12 cellular contexts compared by ENCODE assay signal in genomic region chr1:65207317-65207716, GRCh38. TPM values are rescaled to one million over a fixed set of nuclear protein-coding genes. Genes with fewer than 3 reads are reported as not detected.
A peak's percentile ranks its signal among the peaks of the same experiment; 100 is the strongest.
DNase-seq lines count a peak whose midpoint lies in the region; ATAC-seq, FAIRE-seq and TF ChIP-seq lines count a peak whose summit lies in the region.
"Had no signal": no experiment of that assay in that cellular context is flagged by ENCODE, and none has a peak within 500 bp of the region (broad histone marks: within the 10 kb centered on the region; RNA-seq: fewer than 3 reads in every experiment).

No MANE protein-coding gene starts in this region.

- POLR2A ChIA-PET in WTC11 (lab: Charles Lee): no interaction called here

- CTCF ChIA-PET in WTC11 (lab: Charles Lee): interaction anchor here (0.7 to 2.3 kb wide), 3 partner anchors 11 to 186 kb away, joined by 3 to 11 read pairs (median 3); no protein-coding TSS in a partner anchor

- intact Hi-C loops in upper lobe of right lung (cut with DNase I): loop anchor here (10.0 kb wide), 1 partner anchor 133 kb away; no protein-coding TSS in a partner anchor

- no peak for FAIRE-seq in HTR-8/SVneo (lab: Jason Lieb, UNC)
- FAIRE-seq: colon had no signal

- H3K4me3 Mint-ChIP-seq in WTC11: no peak overlapping the region
- H3K4me3 Mint-ChIP-seq: activated T-cell treated with anti-CD3 and anti-CD28 coated beads, Interleukin-2, amount 50 U/mL, for 72 hours had no signal

- peaks cover 2% of the 10 kb centered on the region for H3K27me3 ChIP-seq in upper lobe of right lung
- H3K27me3 ChIP-seq: testis had no signal

- peak overlapping the region; percentile 79 for H3K27ac Mint-ChIP-seq in WTC11
- H3K27ac Mint-ChIP-seq: activated T-cell treated with anti-CD3 and anti-CD28 coated beads, Interleukin-2, amount 50 U/mL, for 72 hours had no signal

- ATAC-seq in GM18511 (IDR thresholded peaks at IDR 0.05; ENCODE audit: unreplicated experiment) (peak; percentile 66), GM21381 (IDR thresholded peaks at IDR 0.05; ENCODE audit: unreplicated experiment) (peak; percentile 49), HG03139 (IDR thresholded peaks at IDR 0.05; ENCODE audit: unreplicated experiment) (peak; percentile 73), WTC11 (no peak), upper lobe of right lung (no peak)
- ATAC-seq: activated T-cell treated with anti-CD3 and anti-CD28 coated beads, Interleukin-2, amount 50 U/mL, for 72 hours had no signal

- no peak overlapping the region for H3K27ac ChIP-seq in upper lobe of right lung
- H3K27ac ChIP-seq: testis had no signal

- no peaks in the 10 kb centered on the region for H3K9me3 Mint-ChIP-seq in WTC11
- H3K9me3 Mint-ChIP-seq: activated T-cell treated with anti-CD3 and anti-CD28 coated beads, Interleukin-2, amount 50 U/mL, for 72 hours had no signal

- H3K36me3 Mint-ChIP-seq in WTC11: peaks cover 12% of the 10 kb centered on the region

- H3K36me3 ChIP-seq in upper lobe of right lung: no peaks in the 10 kb centered on the region

- no peaks in the 10 kb centered on the region for H3K9me3 ChIP-seq in upper lobe of right lung
- H3K9me3 ChIP-seq: testis had no signal

- DNase-seq in WTC11 (ENCODE audit: low spot score) (no peak), HTR-8/SVneo (ENCODE audit: insufficient read length, low spot score) (no peak), mucosa of gallbladder (ENCODE audit: low spot score) (no peak), upper lobe of right lung (no peak)
- DNase-seq: activated T-cell treated with anti-CD3 and anti-CD28 coated beads, Interleukin-2, amount 50 U/mL, for 72 hours; hypothalamus; SW 1271; testis had no signal

- H3K27me3 Mint-ChIP-seq in WTC11 (ENCODE audit: low read depth): no peaks in the 10 kb centered on the region

- no peak for TF ChIP-seq CTCF in WTC11 (IDR thresholded peaks at IDR 0.05)
- TF ChIP-seq CTCF in upper lobe of right lung (IDR thresholded peaks at IDR 0.05): no peak

- no peaks in the 10 kb centered on the region for H3K4me1 ChIP-seq in upper lobe of right lung
- H3K4me1 ChIP-seq: testis had no signal

- H3K4me3 ChIP-seq in upper lobe of right lung: no peak overlapping the region
- H3K4me3 ChIP-seq: testis had no signal

- H3K4me1 Mint-ChIP-seq in WTC11: peaks cover 72% of the 10 kb centered on the region

TF ChIP-seq in WTC11, 78 proteins besides CTCF, POLR2A, EP300 and RAD21:
- TF ChIP-seq SMAD3 (CRISPR knock-in tag; IDR thresholded peaks at IDR 0.05; ENCODE audit: borderline replicate concordance): no peak
- TF ChIP-seq ZNF219 (CRISPR knock-in tag; IDR thresholded peaks at IDR 0.05; ENCODE audit: borderline replicate concordance): no peak
- no peak for TF ChIP-seq SP1 (CRISPR knock-in tag; conservative IDR thresholded peaks at IDR 0.05)
- no peak for TF ChIP-seq ZNF317 (CRISPR knock-in tag; IDR thresholded peaks at IDR 0.05; ENCODE audit: borderline replicate concordance, low read depth)
- no peak for TF ChIP-seq JAZF1 (CRISPR knock-in tag; IDR thresholded peaks at IDR 0.05)
- TF ChIP-seq NFE2L1 (CRISPR knock-in tag; IDR thresholded peaks at IDR 0.05): no peak
- TF ChIP-seq ESRRA (CRISPR knock-in tag; IDR thresholded peaks at IDR 0.05; ENCODE audit: borderline replicate concordance): no peak
- TF ChIP-seq ZNF263 (CRISPR knock-in tag; IDR thresholded peaks at IDR 0.05; ENCODE audit: low read depth): no peak
- TF ChIP-seq EMX1 (CRISPR knock-in tag; IDR thresholded peaks at IDR 0.05): no peak
- no peak for TF ChIP-seq GTF2I (CRISPR knock-in tag; conservative IDR thresholded peaks at IDR 0.05)
- no peak for TF ChIP-seq NFYB (CRISPR knock-in tag; conservative IDR thresholded peaks at IDR 0.05; ENCODE audit: low read depth)
TF ChIP-seq in WTC11: peak in this region for 0.

RNA-seq across cellular contexts. Expression of gene AK4, which starts 59.3 kb away (rescaled TPM):
- total RNA-seq in WTC11 (2021) (169 to 180 TPM (median 172 TPM) in 3 replicates), mucosa of gallbladder (160 TPM), upper lobe of right lung (4.6 TPM)

Comparison
In these comparisons a context has a peak if more than half of its experiments do, and no peak if none do; other contexts are left out.
1. ATAC-seq: peak in GM18511 (single experiment), GM21381 (single experiment) and HG03139 (single experiment); none in WTC11 (single experiment) and upper lobe of right lung (single experiment).
2. RNA of gene AK4, which starts 59.3 kb away (total RNA-seq): 169 to 180 TPM in WTC11 and 160 TPM in mucosa of gallbladder (single experiment); 4.6 TPM in upper lobe of right lung (single experiment); every median in the first group is over 10 times any median in the second.